In the genomic region with DNA sequence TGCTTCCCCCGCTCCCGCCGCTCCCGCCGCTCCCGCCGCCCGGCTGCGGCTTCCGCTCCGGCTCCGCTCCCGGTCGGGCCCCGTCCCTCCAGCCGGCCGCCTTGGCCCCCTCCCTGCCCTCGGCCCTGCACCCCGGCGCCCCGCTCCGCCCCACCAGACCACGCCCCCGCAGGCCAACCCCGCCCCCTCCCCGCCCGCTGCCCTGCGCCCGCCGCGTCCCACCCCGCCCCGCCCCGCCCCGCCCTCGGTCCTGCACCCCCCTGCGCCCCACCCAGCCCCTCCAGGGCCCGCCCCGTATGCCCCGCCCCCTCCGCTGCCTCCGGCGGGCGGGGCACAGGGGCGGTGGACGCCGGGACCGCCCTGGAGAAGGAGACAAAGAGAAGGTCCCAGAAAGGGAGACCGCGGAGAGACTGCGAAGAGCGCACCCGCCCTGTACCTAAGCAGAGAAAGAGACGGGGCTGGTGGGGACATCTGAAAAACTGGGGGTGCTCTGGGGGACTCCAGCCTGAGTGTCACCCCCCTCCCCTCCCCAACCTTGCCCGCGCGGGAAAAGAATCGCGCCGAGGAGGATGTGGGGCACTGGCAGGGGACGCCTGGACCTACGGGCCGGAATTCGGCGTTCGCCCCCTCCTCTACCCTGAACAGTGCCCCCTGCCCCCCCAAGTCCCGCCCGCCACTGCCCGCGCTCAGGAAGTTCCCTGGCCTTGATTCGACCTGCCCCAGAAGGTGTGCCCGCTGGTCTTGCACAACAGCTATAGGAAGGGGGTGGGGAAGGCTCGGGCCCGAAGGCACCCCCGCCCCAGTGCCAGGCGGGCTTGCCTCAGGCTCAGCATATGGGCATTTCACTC, we compare ENCODE assay signal across 8 cellular contexts. TPM values are rescaled to one million over a fixed set of nuclear protein-coding genes. Genes with fewer than 3 reads are reported as not detected.
DNase-seq lines count a peak whose midpoint lies in the region; ATAC-seq lines count a peak whose summit lies in the region.

No MANE protein-coding gene starts in this region.

- DNase-seq in DMS53 (lab: John Stamatoyannopoulos, UW) (peak; percentile 95), NCI-H774 (lab: John Stamatoyannopoulos, UW) (peak; percentile 87), lung microvascular endothelial cell (ENCODE audit: low read depth in 2 of 2) (peak; percentile 79)
- DNase-seq in activated CD8-positive, alpha-beta memory T cell treated with anti-CD3 and anti-CD28 coated beads for 24 hours, result peak; percentile 88
- peak; percentile 66 for DNase-seq in effector CD4-positive, alpha-beta T cell
- peak; percentile 58 for DNase-seq in stimulated activated CD8-positive, alpha-beta memory T cell treated with anti-CD3 and anti-CD28 coated beads, Interleukin-12 subunit alpha, Interleukin-12 subunit beta, amount 100 ng/mL, for 1 hour (ENCODE audit: low read depth)

- ATAC-seq in HG02870 (IDR thresholded peaks at IDR 0.05; ENCODE audit: unreplicated experiment) (peak; percentile 38), GM18873 (IDR thresholded peaks at IDR 0.05; ENCODE audit: low FRiP score, unreplicated experiment) (no peak)

RNA-seq across cellular contexts. Expression of gene STXBP1, which starts 42.9 kb away (rescaled TPM):
- total RNA-seq in lung microvascular endothelial cell, result 8.5 and 10.3 TPM in 2 replicates
